In genomic region chr1:42312576-42313212, GRCh38 we compare ENCODE assay signal across 25 cellular contexts. TPM values are rescaled to one million over a fixed set of nuclear protein-coding genes. Genes with fewer than 3 reads are reported as not detected.
DNase-seq lines count a peak whose midpoint lies in the region; ATAC-seq and TF ChIP-seq lines count a peak whose summit lies in the region.
"Had no signal": no experiment of that assay in that cellular context is flagged by ENCODE, and none has a peak within 500 bp of the region (broad histone marks: within the 10 kb centered on the region; RNA-seq: fewer than 3 reads in every experiment).

No MANE protein-coding gene starts in this region.

- WGBS in gastroesophageal sphincter (ENCODE audit: low coverage in 1 of 2), 2 donors, result 14 to 33% methylated on average over 1 to 3 of the region's 7 CpGs
- WGBS in suprapubic skin, result 44% methylated on average over 7 of the region's 7 CpGs
- WGBS in GM23248 (ENCODE audit: low coverage in 1 of 2, low lambda C conversion rate in 2 of 2, missing lambda C conversion rate in 2 of 2), 2 experiments, result 57% methylated on average over 7 of the region's 7 CpGs

- intact Hi-C loops in activated CD4-positive, alpha-beta T cell treated with anti-CD3 and anti-CD28 coated beads, Interleukin-2, amount 10 ng/mL, durations not matched to agents 24 days and 14 days (cut with micrococcal nuclease), result no loop called here
- intact Hi-C loops in vagina (cut with DNase I), result no loop called here

- peaks cover 100% of the 10 kb centered on the region for H3K79me2 ChIP-seq in GM23248 (ENCODE audit: insufficient read depth)

- in situ Hi-C loops in GM23248 (cut with MboI), result no loop called here

- H3K4me3 ChIP-seq in gastroesophageal sphincter (no peak overlapping the region), suprapubic skin (no peak overlapping the region), GM23248 (no peak overlapping the region), vagina (no peak overlapping the region)
- H3K4me3 ChIP-seq: stomach had no signal

- no peaks in the 10 kb centered on the region for H3K36me3 ChIP-seq in gastroesophageal sphincter
- H3K36me3 ChIP-seq in suprapubic skin, result no peaks in the 10 kb centered on the region
- peaks cover 5% of the 10 kb centered on the region; the same call in 1 of the 2 replicates for H3K36me3 ChIP-seq in GM23248 (ENCODE audit: low read depth)
- no peaks in the 10 kb centered on the region for H3K36me3 ChIP-seq in vagina
- H3K36me3 ChIP-seq: BE2C had no signal

- no peaks in the 10 kb centered on the region for H3K9me3 Mint-ChIP-seq in activated CD4-positive, alpha-beta T cell treated with anti-CD3 and anti-CD28 coated beads, Interleukin-2, amount 10 ng/mL, durations not matched to agents 24 days and 14 days
- H3K9me3 Mint-ChIP-seq: activated CD4-positive, alpha-beta T cell treated with anti-CD3 and anti-CD28 coated beads, Interleukin-2, amount 10 ng/mL, durations not matched to agents 7 days and 5 days; activated naive CD8-positive, alpha-beta T cell treated with anti-CD3 and anti-CD28 coated beads, Interleukin-2, amount 10 ng/mL, durations not matched to agents 7 days and 5 days; activated T-helper 2 cell treated with anti-CD3 and anti-CD28 coated beads, Interferon-gamma antibody, Interleukin-2, Interleukin-4, amounts not matched to agents 10 μg/mL and 5 μg/mL and 100 μg/mL, durations not matched to agents 14 hours and 24 hours and 36 hours; naive B cell had no signal

- TF ChIP-seq EP300 in gastroesophageal sphincter (IDR thresholded peaks at IDR 0.05) (no peak), suprapubic skin (IDR thresholded peaks at IDR 0.05) (no peak)

- no peak overlapping the region for H3K4me2 ChIP-seq in GM23248 (ENCODE audit: unreplicated experiment)

- TF ChIP-seq CTCF in VCaP (conservative IDR thresholded peaks at IDR 0.05), result no peak
- no peak for TF ChIP-seq CTCF in gastroesophageal sphincter (IDR thresholded peaks at IDR 0.05)
- TF ChIP-seq CTCF in suprapubic skin (IDR thresholded peaks at IDR 0.05), result no peak
- no peak for TF ChIP-seq CTCF in vagina (IDR thresholded peaks at IDR 0.05)

- no peak overlapping the region for H3K9ac ChIP-seq in GM23248

- H3K9me3 ChIP-seq in gastroesophageal sphincter, result no peaks in the 10 kb centered on the region
- H3K9me3 ChIP-seq in suprapubic skin, result no peaks in the 10 kb centered on the region
- no peaks in the 10 kb centered on the region for H3K9me3 ChIP-seq in GM23248 (ENCODE audit: low read depth)
- no peaks in the 10 kb centered on the region for H3K9me3 ChIP-seq in vagina
- H3K9me3 ChIP-seq: BE2C, Caco-2, stomach had no signal

- H3K27ac Mint-ChIP-seq in activated CD4-positive, alpha-beta T cell treated with anti-CD3 and anti-CD28 coated beads, Interleukin-2, amount 10 ng/mL, durations not matched to agents 24 days and 14 days, result no peak overlapping the region
- H3K27ac Mint-ChIP-seq: activated CD4-positive, alpha-beta T cell treated with anti-CD3 and anti-CD28 coated beads, Interleukin-2, amount 10 ng/mL, durations not matched to agents 7 days and 5 days; activated CD8-positive, alpha-beta memory T cell treated with anti-CD3 and anti-CD28 coated beads, Interleukin-2, amount 10 ng/mL, durations not matched to agents 7 days and 5 days; activated T-helper 2 cell treated with anti-CD3 and anti-CD28 coated beads, Interferon-gamma antibody, Interleukin-2, Interleukin-4, amounts not matched to agents 10 μg/mL and 5 μg/mL and 100 μg/mL, durations not matched to agents 14 hours and 24 hours and 36 hours had no signal

- H3K27me3 ChIP-seq in gastroesophageal sphincter (no peaks in the 10 kb centered on the region), suprapubic skin (no peaks in the 10 kb centered on the region), GM23248 (replicated peaks; ENCODE audit: insufficient read depth) (no peaks in the 10 kb centered on the region), vagina (no peaks in the 10 kb centered on the region)
- H3K27me3 ChIP-seq: BE2C, stomach had no signal

- H3K27ac ChIP-seq in VCaP (peak overlapping the region; percentile 50), gastroesophageal sphincter (peak overlapping the region in 2 of 4 donors; percentile 48 to 62), suprapubic skin (peak overlapping the region; percentile 38), GM23248 (no peak overlapping the region), vagina (no peak overlapping the region)

- TF ChIP-seq POLR2A in gastroesophageal sphincter (IDR thresholded peaks at IDR 0.05), result no peak
- no peak for TF ChIP-seq POLR2A in suprapubic skin (IDR thresholded peaks at IDR 0.05)
- TF ChIP-seq POLR2A in vagina (IDR thresholded peaks at IDR 0.05), result no peak

- no peaks in the 10 kb centered on the region for H3K9me2 ChIP-seq in GM23248 (ENCODE audit: insufficient read depth)

- H3K4me1 Mint-ChIP-seq in activated CD4-positive, alpha-beta T cell treated with anti-CD3 and anti-CD28 coated beads, Interleukin-2, amount 10 ng/mL, durations not matched to agents 24 days and 14 days, result peaks cover 43% of the 10 kb centered on the region

- H3K36me3 Mint-ChIP-seq in activated CD4-positive, alpha-beta T cell treated with anti-CD3 and anti-CD28 coated beads, Interleukin-2, amount 10 ng/mL, durations not matched to agents 24 days and 14 days (ENCODE audit: low read depth), result peaks cover 26% of the 10 kb centered on the region

- peaks cover 15% of the 10 kb centered on the region; the same call in 1 of the 2 replicates for H4K20me1 ChIP-seq in GM23248 (ENCODE audit: insufficient read depth)

- DNase-seq in activated CD4-positive, alpha-beta T cell treated with anti-CD3 and anti-CD28 coated beads, Interleukin-2, amount 10 ng/mL, durations not matched to agents 24 days and 14 days, result peak; percentile 24
- DNase-seq in activated CD4-positive, alpha-beta T cell treated with anti-CD3 and anti-CD28 coated beads for 1 hour, result no peak
- DNase-seq in suprapubic skin (ENCODE audit: low spot score in 2 of 2) (no peak), GM23248 (no peak), vagina (ENCODE audit: extremely low spot score in 2 of 2) (no peak)
- DNase-seq: activated CD4-positive, alpha-beta T cell treated with anti-CD3 and anti-CD28 coated beads, Interleukin-2, amount 10 ng/mL, durations not matched to agents 7 days and 5 days; activated CD8-positive, alpha-beta memory T cell treated with anti-CD3 and anti-CD28 coated beads, Interleukin-2, amount 10 ng/mL, durations not matched to agents 7 days and 5 days; activated naive CD8-positive, alpha-beta T cell treated with anti-CD3 and anti-CD28 coated beads, Interleukin-2, amount 10 ng/mL, durations not matched to agents 7 days and 5 days; BE2C; Caco-2; effector CD8-positive, alpha-beta T cell; foreskin melanocyte; mesenchymal stem cell; naive B cell; NCI-H1694; occipital lobe; OCI-M1; SHP77 treated with DMSO at 0.1 percent for 48 hours; stimulated activated CD4-positive, alpha-beta T cell treated with anti-CD3 and anti-CD28 coated beads, Interleukin-12 subunit alpha, Interleukin-12 subunit beta, amount 100 ng/mL, for 4 hours; stomach had no signal

- no peaks in the 10 kb centered on the region for H3K27me3 Mint-ChIP-seq in activated CD4-positive, alpha-beta T cell treated with anti-CD3 and anti-CD28 coated beads, Interleukin-2, amount 10 ng/mL, durations not matched to agents 24 days and 14 days
- H3K27me3 Mint-ChIP-seq: activated CD4-positive, alpha-beta T cell treated with anti-CD3 and anti-CD28 coated beads, Interleukin-2, amount 10 ng/mL, durations not matched to agents 7 days and 5 days; activated CD8-positive, alpha-beta memory T cell treated with anti-CD3 and anti-CD28 coated beads, Interleukin-2, amount 10 ng/mL, durations not matched to agents 7 days and 5 days; activated naive CD8-positive, alpha-beta T cell treated with anti-CD3 and anti-CD28 coated beads, Interleukin-2, amount 10 ng/mL, durations not matched to agents 7 days and 5 days; naive B cell had no signal

- ATAC-seq in gastroesophageal sphincter, result peak; percentile 46
- ATAC-seq in GM18511 (IDR thresholded peaks at IDR 0.05; ENCODE audit: unreplicated experiment), result no peak
- ATAC-seq: activated CD8-positive, alpha-beta memory T cell treated with anti-CD3 and anti-CD28 coated beads, Interleukin-2, amount 10 ng/mL, durations not matched to agents 7 days and 5 days; HCT116 had no signal

- peaks cover 2 to 71% (median 22%) of the 10 kb centered on the region in 3 donors for H3K4me1 ChIP-seq in gastroesophageal sphincter
- peaks cover 31% of the 10 kb centered on the region for H3K4me1 ChIP-seq in suprapubic skin
- peaks cover 15% of the 10 kb centered on the region for H3K4me1 ChIP-seq in GM23248 (ENCODE audit: insufficient read depth)
- H3K4me1 ChIP-seq in vagina, result peaks cover 39% of the 10 kb centered on the region
- H3K4me1 ChIP-seq: BE2C had no signal

- H2AFZ ChIP-seq in GM23248, result no peak overlapping the region

- H3K4me3 Mint-ChIP-seq in activated CD4-positive, alpha-beta T cell treated with anti-CD3 and anti-CD28 coated beads, Interleukin-2, amount 10 ng/mL, durations not matched to agents 24 days and 14 days, result no peak overlapping the region
- H3K4me3 Mint-ChIP-seq: activated CD4-positive, alpha-beta T cell treated with anti-CD3 and anti-CD28 coated beads, Interleukin-2, amount 10 ng/mL, durations not matched to agents 7 days and 5 days; activated CD8-positive, alpha-beta memory T cell treated with anti-CD3 and anti-CD28 coated beads, Interleukin-2, amount 10 ng/mL, durations not matched to agents 7 days and 5 days; activated naive CD8-positive, alpha-beta T cell treated with anti-CD3 and anti-CD28 coated beads, Interleukin-2, amount 10 ng/mL, durations not matched to agents 7 days and 5 days; naive B cell had no signal

- peaks cover 7% of the 10 kb centered on the region; the same call in 1 of the 2 replicates for H3F3A ChIP-seq in GM23248 (ENCODE audit: insufficient read depth)

RNA-seq across cellular contexts. Expression of gene FOXJ3, which starts 22.3 kb away (rescaled TPM):
- 48.9 and 51.0 TPM in 2 replicates for total RNA-seq in activated CD4-positive, alpha-beta T cell treated with anti-CD3 and anti-CD28 coated beads, Interleukin-2, amount 10 ng/mL, durations not matched to agents 24 days and 14 days
- total RNA-seq in gastroesophageal sphincter (10 to 100 TPM; 36.3 to 57.1 (median 41.4) TPM), suprapubic skin (10 to 100 TPM; 37.0 to 71.0 (median 41.1) TPM), vagina (59.9 TPM)
- 23.1 and 23.6 TPM in 2 replicates for total RNA-seq in GM23248 (2014; rRNA removed; shearing (Covaris generic))
- polyA plus RNA-seq in GM23248 (2016; fragmentation: Nextera tagmentation; extraction: Ambion mirVana), result 15.9 and 16.3 TPM in 2 replicates

Comparison
In these comparisons a context has a peak if more than half of its experiments do, and no peak if none do; other contexts are left out.
1. H3K27ac ChIP-seq: peak in VCaP (single experiment) and suprapubic skin (single experiment); none in GM23248 (single experiment) and vagina (single experiment).